ENCODE assay signal across 8 cellular contexts in the genomic region with DNA sequence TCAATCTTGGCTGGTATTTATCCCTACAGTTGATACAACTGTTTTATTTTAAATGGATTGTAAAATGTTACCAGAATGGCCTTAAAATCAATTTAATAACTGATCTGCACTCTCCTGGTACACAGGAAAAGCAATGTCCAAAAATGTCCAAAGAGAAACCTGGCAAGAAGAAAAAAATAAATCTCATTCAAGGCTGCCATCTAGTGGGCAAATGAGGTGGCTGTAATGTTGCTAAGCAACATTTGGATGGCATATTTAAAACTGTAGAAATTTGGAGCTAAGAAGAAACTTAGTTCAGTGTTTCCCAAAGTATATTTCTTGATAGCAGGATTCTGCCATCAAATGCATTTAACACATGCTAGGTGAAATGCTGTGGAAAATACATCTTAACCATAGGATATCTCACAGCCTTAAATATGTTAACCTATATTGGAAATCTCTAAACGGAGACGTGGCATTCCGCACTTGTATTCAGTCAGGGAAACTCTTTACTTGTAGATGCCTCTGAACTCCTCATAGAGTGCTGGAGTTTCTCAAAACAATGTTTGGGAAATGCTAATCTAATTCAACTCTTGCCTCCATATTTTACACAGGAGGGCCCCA.
A peak's percentile ranks its signal among the peaks of the same experiment; 100 is the strongest.
DNase-seq lines count a peak whose midpoint lies in the region; ATAC-seq and TF ChIP-seq lines count a peak whose summit lies in the region.

No MANE protein-coding gene starts in this region.

- no peaks in the 10 kb centered on the region for H3K36me3 Mint-ChIP-seq in mesothelial cell of epicardium

- H3K36me3 ChIP-seq in HAP-1 (replicated peaks): no peaks in the 10 kb centered on the region
- H3K36me3 ChIP-seq in NT2/D1 (ENCODE audit: insufficient read depth, insufficient read length, low read length): no peaks in the 10 kb centered on the region
- no peaks in the 10 kb centered on the region for H3K36me3 ChIP-seq in colonic mucosa

- H3K27ac Mint-ChIP-seq in mesothelial cell of epicardium: no peak overlapping the region

- H3K27me3 ChIP-seq in HAP-1 (ENCODE audit: low read depth) (no peaks in the 10 kb centered on the region), NT2/D1 (ENCODE audit: insufficient read depth, insufficient read length) (no peaks in the 10 kb centered on the region), colonic mucosa (no peaks in the 10 kb centered on the region)

- peaks cover 1% of the 10 kb centered on the region for H3K27me3 Mint-ChIP-seq in mesothelial cell of epicardium (ENCODE audit: low read depth)

- DNase-seq in NCI-H2171 treated with DMSO at 0.1 percent for 48 hours (lab: John Stamatoyannopoulos, UW) (peak; percentile 40), NCI-H2171 (lab: John Stamatoyannopoulos, UW) (no peak), HAP-1 (ENCODE audit: low spot score in 2 of 2) (peak; percentile 25 to 60), NT2/D1 (ENCODE audit: low read depth, low spot score) (peak; percentile 39), colonic mucosa (peak; percentile 44), mesothelial cell of epicardium (ENCODE audit: low spot score in 2 of 2, unreplicated experiment in 2 of 2) (peak in 1 of 2 experiments; percentile 53)

- H3K9ac ChIP-seq in NT2/D1 (ENCODE audit: insufficient read length, low read depth) (no peak overlapping the region), colonic mucosa (ENCODE audit: low read depth in 2 of 2, low read length in 2 of 2) (no peak overlapping the region)

- H3K4me1 ChIP-seq in HAP-1 (no peaks in the 10 kb centered on the region), NT2/D1 (ENCODE audit: insufficient read depth, insufficient read length) (no peaks in the 10 kb centered on the region), colonic mucosa (no peaks in the 10 kb centered on the region)

- H3K9me3 Mint-ChIP-seq in mesothelial cell of epicardium: no peaks in the 10 kb centered on the region

- no peak for ATAC-seq in HG02973 (IDR thresholded peaks at IDR 0.05; ENCODE audit: unreplicated experiment)
- no peak for ATAC-seq in GM21619 (IDR thresholded peaks at IDR 0.05; ENCODE audit: unreplicated experiment)

- intact Hi-C loops in colonic mucosa (cut with DNase I): loop anchor here (5.0 kb wide), 2 partner anchors 764 to 1399 kb away; a partner anchor contains a TSS

- H3K9me3 ChIP-seq in HAP-1: no peaks in the 10 kb centered on the region
- no peaks in the 10 kb centered on the region for H3K9me3 ChIP-seq in NT2/D1 (ENCODE audit: insufficient read depth, low read length)
- H3K9me3 ChIP-seq in colonic mucosa: no peaks in the 10 kb centered on the region

- no peak overlapping the region for H3K27ac ChIP-seq in colonic mucosa

- TF ChIP-seq CTCF in colonic mucosa (IDR thresholded peaks at IDR 0.05) (peak; percentile 68), mesothelial cell of epicardium (IDR thresholded peaks at IDR 0.05; ENCODE audit: unreplicated experiment) (peak; percentile 83)

- H3K4me3 Mint-ChIP-seq in mesothelial cell of epicardium: no peak overlapping the region

- H3K4me1 Mint-ChIP-seq in mesothelial cell of epicardium: peaks cover 43% of the 10 kb centered on the region

- H3K4me3 ChIP-seq in HAP-1 (no peak overlapping the region), NT2/D1 (ENCODE audit: insufficient read length, low read depth) (no peak overlapping the region), colonic mucosa (no peak overlapping the region)

- in situ Hi-C loops in HAP-1 (cut with MboI; ENCODE audit: low sequenced_read_pairs): loop anchor here (25.0 kb wide), 2 partner anchors 339 to 764 kb away; a partner anchor contains a TSS
